In genomic region chr10:26697163-26697921, GRCh38 we compare ENCODE assay signal across 8 cellular contexts. TPM values are rescaled to one million over a fixed set of nuclear protein-coding genes. Genes with fewer than 3 reads are reported as not detected.
A peak's percentile ranks its signal among the peaks of the same experiment; 100 is the strongest.
DNase-seq lines count a peak whose midpoint lies in the region; ATAC-seq, FAIRE-seq and TF ChIP-seq lines count a peak whose summit lies in the region.

TSS of gene PDSS1 (plus strand) at chr10:26697701. CDS start at chr10:26697712, 11 bp downstream.

- H3K4me2 ChIP-seq in keratinocyte (ENCODE audit: control insufficient read depth, extremely low read depth, insufficient read depth, low read depth, low read length), result peak within 1 kb of the TSS; percentile 93

- TF ChIP-seq CTCF in keratinocyte (optimal IDR thresholded peaks at IDR 0.05 in 1 of 3, IDR thresholded peaks at IDR 0.05 in 1 of 3, conservative IDR thresholded peaks at IDR 0.05 in 1 of 3; ENCODE audit: extremely low read depth in 1 of 3, insufficient read depth in 2 of 3, low read length in 3 of 3), result no peak

- H3K4me3 ChIP-seq in keratinocyte (ENCODE audit: control insufficient read depth in 2 of 3, extremely low read depth in 1 of 3, insufficient read depth in 2 of 3, low read depth in 1 of 3, low read length in 3 of 3), result peak within 1 kb of the TSS; percentile 94 to 97 (median 95)

- H3K9me3 ChIP-seq in keratinocyte (ENCODE audit: control insufficient read depth, low read depth, low read length), result no peaks in the 10 kb centered on the region

- H2AFZ ChIP-seq in keratinocyte (ENCODE audit: control insufficient read depth, low read length), result peak within 1 kb of the TSS; percentile 91

- no peaks in the 10 kb centered on the region for H3K27me3 ChIP-seq in keratinocyte (ENCODE audit: control insufficient read depth, extremely low read depth, insufficient read depth, low read length)

- H3K4me1 ChIP-seq in keratinocyte (ENCODE audit: control insufficient read depth, extremely low read depth, insufficient read depth, low read length), result peaks cover 10% of the 10 kb centered on the region

- dilution Hi-C loops in keratinocyte (cut with MboI; ENCODE audit: extremely low pct_ligation_motif_present, low sequenced_read_pairs), result no loop called here

- H3K27ac ChIP-seq in caudate nucleus (ENCODE audit: low read depth, low read length), result peak within 1 kb of the TSS; percentile 91
- H3K27ac ChIP-seq in keratinocyte (ENCODE audit: control insufficient read depth, insufficient read depth, low read length), result peak within 1 kb of the TSS; percentile 81

- no peak for FAIRE-seq in keratinocyte (lab: Jason Lieb, UNC)

- H3K36me3 ChIP-seq in keratinocyte (ENCODE audit: control insufficient read depth in 2 of 2, extremely low read depth in 1 of 2, insufficient read depth in 2 of 2, low read length in 2 of 2), result peaks cover 0 to under 1% of the 10 kb centered on the region in 2 experiments

- peaks cover 47% of the 10 kb centered on the region for H3K79me2 ChIP-seq in keratinocyte (ENCODE audit: control insufficient read depth, insufficient read depth, low read length)

- peak; percentile 50 for DNase-seq in NK-92 treated with Interleukin-12 subunit alpha and Interleukin-12 subunit beta, amount 100 ng/mL, for 24 hours (lab: John Stamatoyannopoulos, UW)
- no peak for DNase-seq in NK-92 (lab: John Stamatoyannopoulos, UW; ENCODE audit: unreplicated experiment)
- DNase-seq in NCI-H2171 (lab: John Stamatoyannopoulos, UW), result peak; percentile 33
- DNase-seq in activated CD4-positive, CD25-positive, alpha-beta regulatory T cell (lab: John Stamatoyannopoulos, UW), result peak; percentile 28 to 55 (median 44)
- DNase-seq in caudate nucleus (lab: John Stamatoyannopoulos, UW), result peak in 59 of 61 donors; percentile 14 to 91 (median 75)
- DNase-seq in keratinocyte (ENCODE audit: low read depth, low spot score), result no peak
- peak; percentile 22 to 54 for DNase-seq in stimulated activated CD4-positive, alpha-beta T cell treated with anti-CD3 and anti-CD28 coated beads, Interleukin-15, amount 100 ng/mL, for 1 hour (ENCODE audit: low read depth in 1 of 2, low spot score in 1 of 2)

- peak; percentile 77 for ATAC-seq in HG02884 (IDR thresholded peaks at IDR 0.05; ENCODE audit: unreplicated experiment)

- peaks cover 4% of the 10 kb centered on the region for H4K20me1 ChIP-seq in keratinocyte (ENCODE audit: control insufficient read depth, extremely low read depth, insufficient read depth, low read length)

- H3K9ac ChIP-seq in keratinocyte (ENCODE audit: control insufficient read depth, extremely low read depth, insufficient read depth, low read length), result peak within 1 kb of the TSS; percentile 88

- no peaks in the 10 kb centered on the region for H3K9me1 ChIP-seq in keratinocyte (ENCODE audit: control insufficient read depth, extremely low read depth, insufficient read depth, low read length)

RNA-seq across cellular contexts. Expression of gene PDSS1, which starts in this region (rescaled TPM):
- polyA plus RNA-seq in keratinocyte, result 27.0 to 36.6 TPM (median 31.0 TPM) in 3 replicates
- polyA plus RNA-seq in keratinocyte (2011; ENCODE audit: low read depth), result 4.1 TPM
- polyA plus RNA-seq in keratinocyte (2011; cell fraction: cytosol; rRNA removed), result 20.7 and 36.3 TPM in 2 replicates
- polyA plus RNA-seq in keratinocyte (2011; cell fraction: nucleus; rRNA removed), result 27.2 and 30.9 TPM in 2 replicates
- 5.8 and 12.3 TPM in 2 replicates for polyA plus RNA-seq in keratinocyte (2012; ENCODE audit: low replicate concordance)
- 16.9 to 28.5 TPM (median 24.6 TPM) in 3 replicates for polyA minus RNA-seq in keratinocyte
- 11.7 TPM for polyA minus RNA-seq in keratinocyte (2011; cell fraction: cytosol; rRNA and poly(A)+ RNA removed)
- polyA minus RNA-seq in keratinocyte (2011; cell fraction: nucleus; rRNA and poly(A)+ RNA removed), result 9.2 and 15.9 TPM in 2 replicates

Comparison
In these comparisons a context has a peak if more than half of its experiments do, and no peak if none do; other contexts are left out.
1. DNase-seq: peak in NK-92 treated with Interleukin-12 subunit alpha and Interleukin-12 subunit beta, amount 100 ng/mL, for 24 hours (single experiment), NCI-H2171 (single experiment), activated CD4-positive, CD25-positive, alpha-beta regulatory T cell (4 of 4), caudate nucleus (59 of 61) and stimulated activated CD4-positive, alpha-beta T cell treated with anti-CD3 and anti-CD28 coated beads, Interleukin-15, amount 100 ng/mL, for 1 hour (2 of 2); none in NK-92 (single experiment) and keratinocyte (single experiment).